Comparison of ENCODE assay signal across 16 cellular contexts in genomic region chr2:74418312-74418711, GRCh38. TPM values are rescaled to one million over a fixed set of nuclear protein-coding genes. Genes with fewer than 3 reads are reported as not detected.
DNase-seq lines count a peak whose midpoint lies in the region; ATAC-seq, FAIRE-seq and TF ChIP-seq lines count a peak whose summit lies in the region.
"Had no signal": no experiment of that assay in that cellular context is flagged by ENCODE, and none has a peak within 500 bp of the region (broad histone marks: within the 10 kb centered on the region; RNA-seq: fewer than 3 reads in every experiment).

No MANE protein-coding gene starts in this region.

- H3K9ac ChIP-seq in K562 (ENCODE audit: insufficient read depth in 1 of 2, low read depth in 2 of 2, low read length in 2 of 2) (peak overlapping the region in 1 of 2 experiments; percentile 76; a peak in 2 of 4 replicates), colonic mucosa (ENCODE audit: low read depth in 2 of 2, low read length in 2 of 2) (no peak overlapping the region)
- H3K9ac ChIP-seq: GM23248 had no signal

- intact Hi-C loops in K562 (cut with micrococcal nuclease) (no loop called here), right cardiac atrium (cut with DNase I) (no loop called here), colonic mucosa (cut with DNase I) (no loop called here)

- H3K4me3 ChIP-seq in K562: no peak overlapping the region
- H3K4me3 ChIP-seq in right cardiac atrium (ENCODE audit: low read length): no peak overlapping the region
- no peak overlapping the region for H3K4me3 ChIP-seq in colonic mucosa
- H3K4me3 ChIP-seq: GM23248 had no signal

- TF ChIP-seq CTCF in K562 (IDR thresholded peaks at IDR 0.05 in 2 of 3, conservative IDR thresholded peaks at IDR 0.05 in 1 of 3; ENCODE audit: insufficient read depth in 2 of 3, low read depth in 1 of 3, low read length in 3 of 3) (no peak), GM10266 (IDR thresholded peaks at IDR 0.05; ENCODE audit: control insufficient read depth, insufficient read depth, low read depth, missing control alignments) (no peak), colonic mucosa (IDR thresholded peaks at IDR 0.05) (no peak)

- CTCF ChIA-PET in K562 (lab: Yijun Ruan, JAX; ENCODE audit: low intra/inter-chr PET ratio): no interaction called here

- in situ Hi-C loops in K562 (cut with MboI): no loop called here

- no peak for TF ChIP-seq POLR2A in K562 (conservative IDR thresholded peaks at IDR 0.05)

- POLR2A ChIA-PET in K562 (lab: Yijun Ruan, JAX): no interaction called here

- no peaks in the 10 kb centered on the region for H3K36me3 ChIP-seq in K562 (ENCODE audit: control insufficient read depth, insufficient read depth, low read length)
- H3K36me3 ChIP-seq in colonic mucosa: no peaks in the 10 kb centered on the region

- no peaks in the 10 kb centered on the region for H3K9me3 Mint-ChIP-seq in IgD-negative memory B cell
- H3K9me3 Mint-ChIP-seq in stimulated activated naive B cell treated with anti-CD40 and anti-IgM and Interleukin-4, amounts not matched to agents 10 μg/mL and 1 μg/mL and 100 μg/mL, for 72 hours: no peaks in the 10 kb centered on the region
- H3K9me3 Mint-ChIP-seq: CD4-positive, alpha-beta T cell had no signal

- FAIRE-seq in K562 (lab: Jason Lieb, UNC): no peak

- H2AFZ ChIP-seq in K562 (ENCODE audit: low read depth, low read length): no peak overlapping the region
- H2AFZ ChIP-seq: GM23248 had no signal

- H3K4me1 ChIP-seq in K562 (replicated peaks in 1 of 2; ENCODE audit: control insufficient read depth in 2 of 2, insufficient read depth in 2 of 2, low read length in 2 of 2): peaks cover 5 to 40% of the 10 kb centered on the region in 2 experiments; a peak in 4 of 5 replicates
- no peaks in the 10 kb centered on the region for H3K4me1 ChIP-seq in right cardiac atrium (ENCODE audit: control insufficient read depth, insufficient read depth, low read length)
- no peaks in the 10 kb centered on the region for H3K4me1 ChIP-seq in colonic mucosa

- no peaks in the 10 kb centered on the region for H3K9me1 ChIP-seq in K562 (ENCODE audit: control insufficient read depth, insufficient read depth, low read length)

- no peaks in the 10 kb centered on the region for H4K20me1 ChIP-seq in K562 (replicated peaks; ENCODE audit: control insufficient read depth, insufficient read depth, low read length)

- H3K27ac Mint-ChIP-seq in IgD-negative memory B cell: peak overlapping the region in 2 of 3 donors; percentile 21 to 29
- H3K27ac Mint-ChIP-seq in stimulated activated naive B cell treated with anti-CD40 and anti-IgM and Interleukin-4, amounts not matched to agents 10 μg/mL and 1 μg/mL and 100 μg/mL, for 72 hours: peak overlapping the region; percentile 68
- H3K27ac Mint-ChIP-seq: CD4-positive, alpha-beta T cell had no signal

- peaks cover 3% of the 10 kb centered on the region for H3K36me3 Mint-ChIP-seq in IgD-negative memory B cell
- peaks cover 1 to 3% of the 10 kb centered on the region in 2 donors for H3K36me3 Mint-ChIP-seq in stimulated activated naive B cell treated with anti-CD40 and anti-IgM and Interleukin-4, amounts not matched to agents 10 μg/mL and 1 μg/mL and 100 μg/mL, for 72 hours

- WGBS in K562 (ENCODE audit: insufficient coverage, low coverage, missing lambda C conversion rate): 21% methylated on average over 21 of the region's 27 CpGs
- 44% methylated on average over 27 of the region's 27 CpGs for WGBS in right cardiac atrium

- TF ChIP-seq EP300 in K562 (IDR thresholded peaks at IDR 0.05; ENCODE audit: low read length): no peak

- peaks cover 2% of the 10 kb centered on the region for H3K27me3 Mint-ChIP-seq in IgD-negative memory B cell
- no peaks in the 10 kb centered on the region for H3K27me3 Mint-ChIP-seq in stimulated activated naive B cell treated with anti-CD40 and anti-IgM and Interleukin-4, amounts not matched to agents 10 μg/mL and 1 μg/mL and 100 μg/mL, for 72 hours
- H3K27me3 Mint-ChIP-seq: CD4-positive, alpha-beta T cell had no signal

- peak in 1 of 4 experiments; percentile 49 for DNase-seq in K562 (ENCODE audit: extremely low read depth in 1 of 4, low spot score in 3 of 4)
- peak; percentile 58 to 90 (median 82) for DNase-seq in right cardiac atrium
- DNase-seq in stimulated activated naive B cell treated with anti-CD40 and anti-IgM and Interleukin-4, amounts not matched to agents 10 μg/mL and 1 μg/mL and 100 μg/mL, for 72 hours: no peak
- DNase-seq in GM10266 (ENCODE audit: extremely low spot score): no peak
- no peak for DNase-seq in colonic mucosa
- DNase-seq: CD4-positive, alpha-beta T cell; GM23248; IMR-90; NCI-H1417 treated with DMSO at 0.1 percent for 48 hours; NCI-H1930; NCI-H2171; NCI-H446; NK-92 treated with Interleukin-12 subunit alpha and Interleukin-12 subunit beta, amount 100 ng/mL, for 24 hours had no signal

- H3K4me2 ChIP-seq in K562 (ENCODE audit: insufficient read depth, low read length): no peak overlapping the region

- H3K4me1 Mint-ChIP-seq in IgD-negative memory B cell: peaks cover 23 to 37% (median 28%) of the 10 kb centered on the region in 3 donors
- peaks cover 42 to 86% of the 10 kb centered on the region in 2 donors for H3K4me1 Mint-ChIP-seq in stimulated activated naive B cell treated with anti-CD40 and anti-IgM and Interleukin-4, amounts not matched to agents 10 μg/mL and 1 μg/mL and 100 μg/mL, for 72 hours

- ATAC-seq in K562 (no peak), right cardiac atrium (no peak), GM21360 (IDR thresholded peaks at IDR 0.05; ENCODE audit: unreplicated experiment) (no peak)
- no peak for ATAC-seq in stimulated activated naive B cell treated with anti-CD40 and anti-IgM and Interleukin-4, amounts not matched to agents 10 μg/mL and 1 μg/mL and 100 μg/mL, for 72 hours (replicated peaks)
- ATAC-seq: HCT116 had no signal

- H3K9me3 ChIP-seq in K562 (replicated peaks; ENCODE audit: control insufficient read depth, insufficient read depth, low read depth, low read length): no peaks in the 10 kb centered on the region
- no peaks in the 10 kb centered on the region for H3K9me3 ChIP-seq in right cardiac atrium (ENCODE audit: control insufficient read depth, low read length)
- no peaks in the 10 kb centered on the region for H3K9me3 ChIP-seq in colonic mucosa

- peak overlapping the region in 1 of 4 donors; percentile 17 for H3K4me3 Mint-ChIP-seq in IgD-negative memory B cell
- no peak overlapping the region for H3K4me3 Mint-ChIP-seq in stimulated activated naive B cell treated with anti-CD40 and anti-IgM and Interleukin-4, amounts not matched to agents 10 μg/mL and 1 μg/mL and 100 μg/mL, for 72 hours
- H3K4me3 Mint-ChIP-seq: CD4-positive, alpha-beta T cell had no signal

- H3K27me3 ChIP-seq in K562 (ENCODE audit: control insufficient read depth in 2 of 2, insufficient read depth in 2 of 2, low read length in 2 of 2): peaks cover 4 to 29% of the 10 kb centered on the region in 2 experiments; a peak in 4 of 5 replicates
- H3K27me3 ChIP-seq in right cardiac atrium (ENCODE audit: control insufficient read depth, insufficient read depth): no peaks in the 10 kb centered on the region
- H3K27me3 ChIP-seq in colonic mucosa: no peaks in the 10 kb centered on the region

- H3K27ac ChIP-seq in K562 (ENCODE audit: extremely low read depth, low read depth, low read length) (no peak overlapping the region), right cardiac atrium (ENCODE audit: low read length) (no peak overlapping the region), colonic mucosa (no peak overlapping the region)
- H3K27ac ChIP-seq: GM23248 had no signal

- no peak for TF ChIP-seq RAD21 in K562 (CRISPR knock-in tag; conservative IDR thresholded peaks at IDR 0.05 in 1 of 2, IDR thresholded peaks at IDR 0.05 in 1 of 2)

- BruUV-seq in K562 (replicated peaks; lab: Mats Ljungman, UMichigan): no TSS peak

- no peaks in the 10 kb centered on the region for H3K79me2 ChIP-seq in K562 (ENCODE audit: control insufficient read depth, insufficient read depth, low read length)

RNA-seq across cellular contexts. Expression of gene C2orf81, which starts 3.1 kb away (rescaled TPM):
- polyA plus RNA-seq in IgD-negative memory B cell: 5.6 TPM
- 0.32 TPM in 1 of 2 replicates, not detected in the other for total RNA-seq in K562 (2011; cell fraction: chromatin; rRNA removed; ENCODE audit: low replicate concordance)
- total RNA-seq in K562 (2011; cell fraction: nucleolus; rRNA removed): 0.33 TPM in 1 of 2 replicates, not detected in the other
- not detected in 2 replicates for total RNA-seq in K562 (2011; cell fraction: nucleoplasm; rRNA removed)
- total RNA-seq in K562 (2014; rRNA removed): 0.04 TPM in 1 of 2 replicates, not detected in the other
- total RNA-seq in K562 (2014; rRNA removed; fragmentation: Illumina TruSeq; extraction: Trizol): not detected in 2 replicates
- not detected in 2 replicates for total RNA-seq in K562 (2015; rRNA removed; fragmentation: Illumina TruSeq; extraction: Trizol)
- total RNA-seq in K562 (2021): 0.22 TPM in 1 of 2 replicates, not detected in the other
- 0.07 TPM in 1 of 2 replicates, not detected in the other for polyA plus RNA-seq in K562 (2011; rRNA removed)
- polyA plus RNA-seq in K562 (2011; cell fraction: cytosol; rRNA removed): 0.03 and 0.24 TPM in 2 replicates
- 0.15 and 0.26 TPM in 2 replicates for polyA plus RNA-seq in K562 (2011; cell fraction: nucleus; rRNA removed)
- 0.14 and 0.47 TPM in 2 replicates for polyA plus RNA-seq in K562 (2012)
- polyA plus RNA-seq in K562 (2014; fragmentation: Illumina TruSeq; extraction: Trizol): 0.06 TPM in 1 of 2 replicates, not detected in the other
- polyA plus RNA-seq in K562 (2014; fragmentation: Nextera tagmentation; extraction: Ambion mirVana): not detected
- not detected in 2 replicates for polyA plus RNA-seq in K562 (2014; rRNA removed)
- not detected in 2 replicates for polyA minus RNA-seq in K562 (2011; rRNA and poly(A)+ RNA removed)
- not detected in 2 replicates for polyA minus RNA-seq in K562 (2011; cell fraction: cytosol; rRNA and poly(A)+ RNA removed)
- polyA minus RNA-seq in K562 (2011; cell fraction: nucleus; rRNA and poly(A)+ RNA removed): 0.27 TPM in 1 of 2 replicates, not detected in the other
- 1 to 10 TPM in 3 of 4 donors, under 1 TPM in 1; 0.88 to 1.6 (median 1.1) TPM for total RNA-seq in right cardiac atrium
- 1.00 TPM for polyA plus RNA-seq in right cardiac atrium
- 1 to 10 TPM in 1 of 2 donors, under 1 TPM in 1; 0.62 to 1.1 TPM for total RNA-seq in colonic mucosa

RNA-seq across cellular contexts. Expression of gene WDR54, which starts 3.2 kb away (rescaled TPM):
- polyA plus RNA-seq in IgD-negative memory B cell (39.0 TPM), K562 (2011; rRNA removed) (15.2 and 16.6 TPM in 2 replicates), K562 (2014; fragmentation: Illumina TruSeq; extraction: Trizol) (6.3 and 6.4 TPM in 2 replicates), K562 (2014; fragmentation: Nextera tagmentation; extraction: Ambion mirVana) (1 to 10 TPM; 9.3 to 9.6 TPM), K562 (2014; rRNA removed) (7.4 and 11.0 TPM in 2 replicates), right cardiac atrium (3.4 TPM)
- 7.3 and 16.7 TPM in 2 replicates for total RNA-seq in K562 (2011; cell fraction: chromatin; rRNA removed; ENCODE audit: low replicate concordance)
- 13.2 and 18.3 TPM in 2 replicates for total RNA-seq in K562 (2011; cell fraction: nucleolus; rRNA removed)
- total RNA-seq in K562 (2011; cell fraction: nucleoplasm; rRNA removed): 12.5 and 14.7 TPM in 2 replicates
- total RNA-seq in K562 (2014; rRNA removed) (6.2 and 8.7 TPM in 2 replicates), K562 (2014; rRNA removed; fragmentation: Illumina TruSeq; extraction: Trizol) (4.1 and 5.4 TPM in 2 replicates), K562 (2015; rRNA removed; fragmentation: Illumina TruSeq; extraction: Trizol) (4.9 and 5.2 TPM in 2 replicates), K562 (2021) (8.3 and 9.4 TPM in 2 replicates), right cardiac atrium (1 to 10 TPM; 3.4 to 4.5 (median 3.5) TPM), colonic mucosa (1 to 10 TPM; 7.5 to 9.0 TPM)
- 25.8 and 38.2 TPM in 2 replicates for polyA plus RNA-seq in K562 (2011; cell fraction: cytosol; rRNA removed)
- polyA plus RNA-seq in K562 (2011; cell fraction: nucleus; rRNA removed): 21.3 and 28.0 TPM in 2 replicates
- polyA plus RNA-seq in K562 (2012): 19.0 and 19.9 TPM in 2 replicates
- 9.9 and 12.0 TPM in 2 replicates for polyA minus RNA-seq in K562 (2011; rRNA and poly(A)+ RNA removed)
- 10.9 and 13.3 TPM in 2 replicates for polyA minus RNA-seq in K562 (2011; cell fraction: cytosol; rRNA and poly(A)+ RNA removed)
- polyA minus RNA-seq in K562 (2011; cell fraction: nucleus; rRNA and poly(A)+ RNA removed): 6.1 and 8.8 TPM in 2 replicates

RNA-seq across cellular contexts. Expression of gene RTKN, which starts 23.4 kb away (rescaled TPM):
- polyA plus RNA-seq in IgD-negative memory B cell (0.88 TPM), K562 (2011; rRNA removed) (2.7 and 3.6 TPM in 2 replicates), K562 (2014; fragmentation: Illumina TruSeq; extraction: Trizol) (3.7 and 5.0 TPM in 2 replicates), K562 (2014; fragmentation: Nextera tagmentation; extraction: Ambion mirVana) (under 1 TPM; 0.14 to 0.22 TPM), K562 (2014; rRNA removed) (3.7 and 4.9 TPM in 2 replicates), right cardiac atrium (16.2 TPM)
- total RNA-seq in K562 (2011; cell fraction: chromatin; rRNA removed; ENCODE audit: low replicate concordance): 18.5 and 26.2 TPM in 2 replicates
- 17.4 and 18.7 TPM in 2 replicates for total RNA-seq in K562 (2011; cell fraction: nucleolus; rRNA removed)
- 15.6 and 20.5 TPM in 2 replicates for total RNA-seq in K562 (2011; cell fraction: nucleoplasm; rRNA removed)
- total RNA-seq in K562 (2014; rRNA removed) (6.1 and 6.7 TPM in 2 replicates), K562 (2014; rRNA removed; fragmentation: Illumina TruSeq; extraction: Trizol) (1.9 and 2.6 TPM in 2 replicates), K562 (2015; rRNA removed; fragmentation: Illumina TruSeq; extraction: Trizol) (2.1 and 3.6 TPM in 2 replicates), K562 (2021) (6.8 and 6.9 TPM in 2 replicates), right cardiac atrium (10 to 100 TPM; 21.5 to 27.9 (median 25.9) TPM), colonic mucosa (10 to 100 TPM; 51.4 to 89.9 TPM)
- polyA plus RNA-seq in K562 (2011; cell fraction: cytosol; rRNA removed): 2.7 and 4.9 TPM in 2 replicates
- polyA plus RNA-seq in K562 (2011; cell fraction: nucleus; rRNA removed): 21.0 and 31.3 TPM in 2 replicates
- polyA plus RNA-seq in K562 (2012): 4.8 and 6.7 TPM in 2 replicates
- 2.1 and 2.5 TPM in 2 replicates for polyA minus RNA-seq in K562 (2011; rRNA and poly(A)+ RNA removed)
- polyA minus RNA-seq in K562 (2011; cell fraction: cytosol; rRNA and poly(A)+ RNA removed): 2.4 and 2.9 TPM in 2 replicates
- polyA minus RNA-seq in K562 (2011; cell fraction: nucleus; rRNA and poly(A)+ RNA removed): 8.8 and 11.4 TPM in 2 replicates

RNA-seq across cellular contexts. Expression of gene INO80B, which starts 36.6 kb away (rescaled TPM):
- polyA plus RNA-seq in IgD-negative memory B cell (11.4 TPM), K562 (2011; rRNA removed) (5.9 and 8.9 TPM in 2 replicates), K562 (2014; fragmentation: Illumina TruSeq; extraction: Trizol) (8.5 and 10.0 TPM in 2 replicates), K562 (2014; fragmentation: Nextera tagmentation; extraction: Ambion mirVana) (under 1 TPM; 0.41 to 0.66 TPM), K562 (2014; rRNA removed) (11.0 and 11.5 TPM in 2 replicates), right cardiac atrium (16.8 TPM)
- total RNA-seq in K562 (2011; cell fraction: chromatin; rRNA removed; ENCODE audit: low replicate concordance): 23.9 and 33.5 TPM in 2 replicates
- total RNA-seq in K562 (2011; cell fraction: nucleolus; rRNA removed): 19.1 and 19.8 TPM in 2 replicates
- 14.8 and 21.1 TPM in 2 replicates for total RNA-seq in K562 (2011; cell fraction: nucleoplasm; rRNA removed)
- total RNA-seq in K562 (2014; rRNA removed) (9.0 and 14.3 TPM in 2 replicates), K562 (2014; rRNA removed; fragmentation: Illumina TruSeq; extraction: Trizol) (17.1 and 17.9 TPM in 2 replicates), K562 (2015; rRNA removed; fragmentation: Illumina TruSeq; extraction: Trizol) (9.9 and 10.6 TPM in 2 replicates), K562 (2021) (18.4 and 22.6 TPM in 2 replicates), right cardiac atrium (10 to 100 TPM; 19.2 to 22.9 (median 20.7) TPM), colonic mucosa (10 to 100 TPM; 18.2 to 23.9 TPM)
- 1.9 and 5.8 TPM in 2 replicates for polyA plus RNA-seq in K562 (2011; cell fraction: cytosol; rRNA removed)
- 33.7 and 52.6 TPM in 2 replicates for polyA plus RNA-seq in K562 (2011; cell fraction: nucleus; rRNA removed)
- polyA plus RNA-seq in K562 (2012): 11.7 and 21.7 TPM in 2 replicates
- 3.9 and 8.4 TPM in 2 replicates for polyA minus RNA-seq in K562 (2011; rRNA and poly(A)+ RNA removed)
- polyA minus RNA-seq in K562 (2011; cell fraction: cytosol; rRNA and poly(A)+ RNA removed): 0.95 TPM in 1 of 2 replicates, not detected in the other
- polyA minus RNA-seq in K562 (2011; cell fraction: nucleus; rRNA and poly(A)+ RNA removed): 11.1 and 15.1 TPM in 2 replicates

RNA-seq across cellular contexts. Expression of gene DCTN1, which starts 38.2 kb away (rescaled TPM):
- 71.4 TPM for polyA plus RNA-seq in IgD-negative memory B cell
- 88.3 and 100 TPM in 2 replicates for total RNA-seq in K562 (2011; cell fraction: chromatin; rRNA removed; ENCODE audit: low replicate concordance)
- 42.1 and 52.2 TPM in 2 replicates for total RNA-seq in K562 (2011; cell fraction: nucleolus; rRNA removed)
- 63.2 and 85.9 TPM in 2 replicates for total RNA-seq in K562 (2011; cell fraction: nucleoplasm; rRNA removed)
- total RNA-seq in K562 (2014; rRNA removed): 49.7 and 54.8 TPM in 2 replicates
- total RNA-seq in K562 (2014; rRNA removed; fragmentation: Illumina TruSeq; extraction: Trizol): 23.4 and 27.5 TPM in 2 replicates
- total RNA-seq in K562 (2015; rRNA removed; fragmentation: Illumina TruSeq; extraction: Trizol): 52.5 and 53.3 TPM in 2 replicates
- 61.0 and 71.7 TPM in 2 replicates for total RNA-seq in K562 (2021)
- polyA plus RNA-seq in K562 (2011; rRNA removed): 30.0 and 39.8 TPM in 2 replicates
- polyA plus RNA-seq in K562 (2011; cell fraction: cytosol; rRNA removed): 33.7 and 78.9 TPM in 2 replicates
- polyA plus RNA-seq in K562 (2011; cell fraction: nucleus; rRNA removed): 57.2 and 111 TPM in 2 replicates
- 62.1 and 62.5 TPM in 2 replicates for polyA plus RNA-seq in K562 (2012)
- polyA plus RNA-seq in K562 (2014; fragmentation: Illumina TruSeq; extraction: Trizol): 51.8 and 58.0 TPM in 2 replicates
- polyA plus RNA-seq in K562 (2014; fragmentation: Nextera tagmentation; extraction: Ambion mirVana): 10 to 100 TPM; 23.9 to 28.6 TPM
- polyA plus RNA-seq in K562 (2014; rRNA removed): 37.2 and 45.0 TPM in 2 replicates
- 33.3 and 75.5 TPM in 2 replicates for polyA minus RNA-seq in K562 (2011; rRNA and poly(A)+ RNA removed)
- 41.6 and 65.3 TPM in 2 replicates for polyA minus RNA-seq in K562 (2011; cell fraction: cytosol; rRNA and poly(A)+ RNA removed)
- polyA minus RNA-seq in K562 (2011; cell fraction: nucleus; rRNA and poly(A)+ RNA removed): 26.1 and 26.7 TPM in 2 replicates
- 100 to 1,000 TPM; 102 to 131 (median 125) TPM for total RNA-seq in right cardiac atrium
- polyA plus RNA-seq in right cardiac atrium: 71.7 TPM
- total RNA-seq in colonic mucosa: 100 to 1,000 TPM; 111 to 114 TPM

Comparison
In these comparisons a context has a peak if more than half of its experiments do, and no peak if none do; other contexts are left out.
1. DNase-seq: peak in right cardiac atrium (3 of 3); none in stimulated activated naive B cell treated with anti-CD40 and anti-IgM and Interleukin-4, amounts not matched to agents 10 μg/mL and 1 μg/mL and 100 μg/mL, for 72 hours (single experiment), GM10266 (single experiment) and colonic mucosa (single experiment).